Comparison of ENCODE assay signal across 8 cellular contexts in the genomic region with DNA sequence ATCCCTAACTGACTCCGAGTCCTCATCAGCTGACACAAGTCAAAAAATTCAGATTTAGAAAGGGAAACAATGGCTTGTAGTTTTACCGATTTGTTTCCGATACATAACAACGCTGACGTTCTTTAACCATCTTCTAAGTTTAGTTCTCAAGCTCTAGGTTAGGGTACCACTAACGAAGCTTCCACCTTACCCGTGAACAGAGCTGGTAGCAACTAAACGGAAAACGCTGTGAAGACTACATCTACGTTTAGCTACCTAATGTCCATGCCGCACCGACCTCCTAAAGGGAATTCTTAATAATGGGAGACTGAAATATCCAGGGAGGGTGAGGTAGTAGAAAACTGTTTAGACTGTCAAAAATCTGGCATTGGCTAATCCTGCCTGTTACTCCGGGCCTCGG. TPM values are rescaled to one million over a fixed set of nuclear protein-coding genes. Genes with fewer than 3 reads are reported as not detected.
DNase-seq lines count a peak whose midpoint lies in the region; ATAC-seq and TF ChIP-seq lines count a peak whose summit lies in the region.

No MANE protein-coding gene starts in this region.

- no peak for ATAC-seq in mucosa of descending colon
- no peak for ATAC-seq in GM21723 (IDR thresholded peaks at IDR 0.05; ENCODE audit: unreplicated experiment)
- ATAC-seq in GM18505 (IDR thresholded peaks at IDR 0.05; ENCODE audit: unreplicated experiment): no peak
- ATAC-seq in HG02763 (IDR thresholded peaks at IDR 0.05; ENCODE audit: unreplicated experiment): no peak

- H3K36me3 ChIP-seq in breast epithelium (no peaks in the 10 kb centered on the region), mucosa of descending colon (ENCODE audit: low read depth) (no peaks in the 10 kb centered on the region)

- no peaks in the 10 kb centered on the region for H3K27me3 ChIP-seq in breast epithelium

- H3K4me1 ChIP-seq in breast epithelium: peaks cover 0 to 7% of the 10 kb centered on the region in 2 donors
- peaks cover 19% of the 10 kb centered on the region for H3K4me1 ChIP-seq in mucosa of descending colon (ENCODE audit: low read depth)

- intact Hi-C loops in breast epithelium (cut with DNase I; ENCODE audit: low total_unique reads): no loop called here
- intact Hi-C loops in mucosa of descending colon (cut with DNase I, micrococcal nuclease): no loop called here

- H3K4me3 ChIP-seq in breast epithelium (peak overlapping the region; percentile 89 to 90 (median 90)), mucosa of descending colon (peak overlapping the region; percentile 92)

- peak; percentile 39 for DNase-seq in HT-29 (ENCODE audit: low spot score)
- no peak for DNase-seq in breast epithelium (ENCODE audit: low spot score in 2 of 2)
- no peak for DNase-seq in mucosa of descending colon
- no peak for DNase-seq in AG08396 (ENCODE audit: low spot score)

- H3K9me3 ChIP-seq in breast epithelium: no peaks in the 10 kb centered on the region
- H3K9me3 ChIP-seq in mucosa of descending colon: no peaks in the 10 kb centered on the region

- TF ChIP-seq POLR2A in breast epithelium (IDR thresholded peaks at IDR 0.05): no peak
- TF ChIP-seq POLR2A in GM18505 (IDR thresholded peaks at IDR 0.05; ENCODE audit: borderline replicate concordance, extremely low read depth, insufficient read depth, insufficient read length): no peak

- TF ChIP-seq CTCF in 22Rv1 (IDR thresholded peaks at IDR 0.05) (no peak), breast epithelium (IDR thresholded peaks at IDR 0.05) (no peak), mucosa of descending colon (IDR thresholded peaks at IDR 0.05) (no peak)

- H3K27ac ChIP-seq in 22Rv1 (peak overlapping the region; percentile 90), breast epithelium (peak overlapping the region; percentile 97 to 99)

RNA-seq across cellular contexts. Expression of a gene that starts 1.0 kb away (rescaled TPM):
- total RNA-seq in HT-29 (2014; rRNA removed; shearing (Covaris generic)): 151 and 165 TPM in 2 replicates
- total RNA-seq in breast epithelium: 100 to 1,000 TPM in 2 of 3 donors, 10 to 100 TPM in 1; 98.1 to 178 (median 142) TPM
- total RNA-seq in mucosa of descending colon: 10 to 100 TPM; 53.7 to 69.7 (median 60.6) TPM

RNA-seq across cellular contexts. Expression of a gene that starts 12.0 kb away (rescaled TPM):
- 40.9 and 41.3 TPM in 2 replicates for total RNA-seq in HT-29 (2014; rRNA removed; shearing (Covaris generic))
- total RNA-seq in breast epithelium: 10 to 100 TPM; 12.3 to 24.3 (median 20.6) TPM
- 10 to 100 TPM; 15.7 to 32.8 (median 25.9) TPM for total RNA-seq in mucosa of descending colon

RNA-seq across cellular contexts. Expression of a gene that starts 44.4 kb away (rescaled TPM):
- 53.4 and 58.9 TPM in 2 replicates for total RNA-seq in HT-29 (2014; rRNA removed; shearing (Covaris generic))
- total RNA-seq in breast epithelium: 10 to 100 TPM; 37.0 to 68.2 (median 37.0) TPM
- total RNA-seq in mucosa of descending colon: 10 to 100 TPM; 62.7 to 77.2 (median 74.1) TPM

RNA-seq across cellular contexts. Expression of a gene that starts 59.1 kb away (rescaled TPM):
- 28.3 and 29.4 TPM in 2 replicates for total RNA-seq in HT-29 (2014; rRNA removed; shearing (Covaris generic))
- 10 to 100 TPM; 44.2 to 68.2 (median 47.9) TPM for total RNA-seq in breast epithelium
- 10 to 100 TPM; 56.1 to 74.8 (median 72.5) TPM for total RNA-seq in mucosa of descending colon
